ENCODE assay signal across 19 cellular contexts in genomic region chr10:4064489-4064888, GRCh38.
DNase-seq lines count a peak whose midpoint lies in the region; ATAC-seq, FAIRE-seq and TF ChIP-seq lines count a peak whose summit lies in the region.
"Had no signal": no experiment of that assay in that cellular context is flagged by ENCODE, and none has a peak within 500 bp of the region (broad histone marks: within the 10 kb centered on the region; RNA-seq: fewer than 3 reads in every experiment).

No MANE protein-coding gene starts in this region.

- ATAC-seq in Panc1, result no peak
- ATAC-seq in K562, result no peak
- no peak for ATAC-seq in stimulated activated effector memory CD8-positive, alpha-beta T cell treated with anti-CD3 and anti-CD28 coated beads, Interleukin-12 subunit alpha, Interleukin-12 subunit beta, amount 100 ng/mL, for 72 hours
- no peak for ATAC-seq in HG02981 (IDR thresholded peaks at IDR 0.05; ENCODE audit: unreplicated experiment)
- ATAC-seq: GM23338, HCT116 had no signal

- H3K9me1 ChIP-seq in K562 (ENCODE audit: control insufficient read depth, insufficient read depth, low read length), result no peaks in the 10 kb centered on the region

- BruUV-seq in Panc1 (replicated peaks; lab: Mats Ljungman, UMichigan) (no TSS peak), K562 (replicated peaks; lab: Mats Ljungman, UMichigan) (no TSS peak)

- CTCF ChIA-PET in Panc1 (lab: Charles Lee) (no interaction called here), K562 (lab: Yijun Ruan, JAX; ENCODE audit: low intra/inter-chr PET ratio) (no interaction called here)

- H3K4me3 ChIP-seq in Panc1 (ENCODE audit: low read depth in 2 of 2, low read length in 2 of 2), result no peak overlapping the region
- H3K4me3 ChIP-seq in K562, result no peak overlapping the region
- H3K4me3 ChIP-seq: GM23338 had no signal

- H3K4me1 ChIP-seq in Panc1 (ENCODE audit: control insufficient read depth, insufficient read depth, low read length), result peaks cover 28% of the 10 kb centered on the region
- H3K4me1 ChIP-seq in K562 (replicated peaks in 1 of 2; ENCODE audit: control insufficient read depth in 2 of 2, insufficient read depth in 2 of 2, low read length in 2 of 2), result no peaks in the 10 kb centered on the region; a peak in 1 of 5 replicates

- FAIRE-seq in K562 (lab: Jason Lieb, UNC), result no peak
- FAIRE-seq: GM12891, GM18507 had no signal

- peak overlapping the region; percentile 76; the same call in 1 of the 2 replicates for H3K27ac ChIP-seq in Panc1 (ENCODE audit: low read length)
- H3K27ac ChIP-seq in K562 (ENCODE audit: extremely low read depth, low read depth, low read length), result no peak overlapping the region

- no peak for TF ChIP-seq EP300 in K562 (IDR thresholded peaks at IDR 0.05; ENCODE audit: low read length)

- H3K27me3 ChIP-seq in Panc1 (ENCODE audit: control insufficient read depth, insufficient read depth, low read length), result no peaks in the 10 kb centered on the region
- H3K27me3 ChIP-seq in K562 (ENCODE audit: control insufficient read depth in 2 of 2, insufficient read depth in 2 of 2, low read length in 2 of 2), result peaks cover 2 to 21% of the 10 kb centered on the region in 2 experiments; a peak in 4 of 5 replicates

- H3K4me2 ChIP-seq in K562 (ENCODE audit: insufficient read depth, low read length), result no peak overlapping the region
- H3K4me2 ChIP-seq: GM23338 had no signal

- H3K27ac Mint-ChIP-seq in stimulated activated effector memory CD8-positive, alpha-beta T cell treated with anti-CD3 and anti-CD28 coated beads, Interleukin-12 subunit alpha, Interleukin-12 subunit beta, amount 100 ng/mL, for 72 hours, result peak overlapping the region; percentile 19
- H3K27ac Mint-ChIP-seq: GM23338, H9, HFFc6 had no signal

- no peak for TF ChIP-seq CTCF in Panc1 (IDR thresholded peaks at IDR 0.05)
- no peak for TF ChIP-seq CTCF in K562 (IDR thresholded peaks at IDR 0.05 in 2 of 3, conservative IDR thresholded peaks at IDR 0.05 in 1 of 3; ENCODE audit: insufficient read depth in 2 of 3, low read depth in 1 of 3, low read length in 3 of 3)

- no peaks in the 10 kb centered on the region for H3K9me3 ChIP-seq in Panc1 (ENCODE audit: control insufficient read depth, insufficient read depth, low read depth, low read length)
- no peaks in the 10 kb centered on the region for H3K9me3 ChIP-seq in K562 (replicated peaks; ENCODE audit: control insufficient read depth, insufficient read depth, low read depth, low read length)

- POLR2A ChIA-PET in Panc1 (lab: Charles Lee), result interaction anchor here (0.7 kb wide), 1 partner anchor 13 kb away, joined by 12 read pairs; no protein-coding TSS in a partner anchor
- POLR2A ChIA-PET in K562 (lab: Yijun Ruan, JAX), result no interaction called here

- no peak overlapping the region for H3K4me3 Mint-ChIP-seq in stimulated activated effector memory CD8-positive, alpha-beta T cell treated with anti-CD3 and anti-CD28 coated beads, Interleukin-12 subunit alpha, Interleukin-12 subunit beta, amount 100 ng/mL, for 72 hours
- H3K4me3 Mint-ChIP-seq: CD4-positive, alpha-beta memory T cell; GM23338; H9; HFFc6 had no signal

- in situ Hi-C loops in Panc1 (cut with HindIII; ENCODE audit: low pct_unique_long_range_greater_than_20kb, low sequenced_read_pairs), result no loop called here
- in situ Hi-C loops in K562 (cut with MboI), result no loop called here

- no peak overlapping the region for H3K9ac ChIP-seq in K562 (ENCODE audit: insufficient read depth in 1 of 2, low read depth in 2 of 2, low read length in 2 of 2)

- peaks cover 8% of the 10 kb centered on the region for H3K4me1 Mint-ChIP-seq in stimulated activated effector memory CD8-positive, alpha-beta T cell treated with anti-CD3 and anti-CD28 coated beads, Interleukin-12 subunit alpha, Interleukin-12 subunit beta, amount 100 ng/mL, for 72 hours
- H3K4me1 Mint-ChIP-seq: GM23338 had no signal

- 3% methylated on average over 5 of the region's 6 CpGs for WGBS in K562 (ENCODE audit: insufficient coverage, low coverage, missing lambda C conversion rate)

- intact Hi-C loops in Panc1 (cut with micrococcal nuclease; ENCODE audit: unreplicated experiment) (no loop called here), K562 (cut with micrococcal nuclease) (no loop called here)

- DNase-seq in Panc1 (ENCODE audit: low read depth, low spot score), result no peak
- DNase-seq in K562 (ENCODE audit: extremely low read depth in 1 of 4, low spot score in 3 of 4), result no peak
- no peak for DNase-seq in stimulated activated effector memory CD8-positive, alpha-beta T cell treated with anti-CD3 and anti-CD28 coated beads, Interleukin-12 subunit alpha, Interleukin-12 subunit beta, amount 100 ng/mL, for 72 hours (ENCODE audit: low spot score in 2 of 2)
- DNase-seq in NK-92 treated with Interleukin-12 subunit alpha and Interleukin-12 subunit beta, amount 100 ng/mL, for 24 hours (lab: John Stamatoyannopoulos, UW), result no peak
- no peak for DNase-seq in KG1 (lab: John Stamatoyannopoulos, UW)
- DNase-seq: C1 segment of cervical spinal cord; Calu3; CD4-positive, alpha-beta memory T cell; COR-L47; DMS53; DMS79 treated with DMSO at 0.1 percent for 48 hours; GF-D8; H9; HFFc6 had no signal

- no peaks in the 10 kb centered on the region for H3K79me2 ChIP-seq in K562 (ENCODE audit: control insufficient read depth, insufficient read depth, low read length)

- no peaks in the 10 kb centered on the region for H4K20me1 ChIP-seq in K562 (replicated peaks; ENCODE audit: control insufficient read depth, insufficient read depth, low read length)

- no peak for TF ChIP-seq RAD21 in K562 (CRISPR knock-in tag; conservative IDR thresholded peaks at IDR 0.05 in 1 of 2, IDR thresholded peaks at IDR 0.05 in 1 of 2)

- no peaks in the 10 kb centered on the region for H3K9me3 Mint-ChIP-seq in stimulated activated effector memory CD8-positive, alpha-beta T cell treated with anti-CD3 and anti-CD28 coated beads, Interleukin-12 subunit alpha, Interleukin-12 subunit beta, amount 100 ng/mL, for 72 hours
- H3K9me3 Mint-ChIP-seq: CD4-positive, alpha-beta memory T cell; GM23338; H9; HFFc6 had no signal

- no peaks in the 10 kb centered on the region for H3K36me3 ChIP-seq in Panc1 (ENCODE audit: control insufficient read depth, insufficient read depth, low read length)
- no peaks in the 10 kb centered on the region for H3K36me3 ChIP-seq in K562 (ENCODE audit: control insufficient read depth, insufficient read depth, low read length)

- H3K36me3 Mint-ChIP-seq in stimulated activated effector memory CD8-positive, alpha-beta T cell treated with anti-CD3 and anti-CD28 coated beads, Interleukin-12 subunit alpha, Interleukin-12 subunit beta, amount 100 ng/mL, for 72 hours, result peaks cover 6% of the 10 kb centered on the region
- H3K36me3 Mint-ChIP-seq: CD4-positive, alpha-beta memory T cell had no signal

- TF ChIP-seq POLR2A in K562 (conservative IDR thresholded peaks at IDR 0.05), result no peak

- H2AFZ ChIP-seq in K562 (ENCODE audit: low read depth, low read length), result no peak overlapping the region
- H2AFZ ChIP-seq: GM23338 had no signal

TF ChIP-seq in K562, 482 proteins besides CTCF, POLR2A, EP300 and RAD21:
- no peak for TF ChIP-seq DDX20 (tag; IDR thresholded peaks at IDR 0.05; ENCODE audit: low read depth)
- TF ChIP-seq ZNF512 (tag; IDR thresholded peaks at IDR 0.05), result peak; percentile 70
TF ChIP-seq in K562: peak in this region for 1.
